25 cellular contexts compared by ENCODE assay signal in genomic region chr9:117903453-117903852, GRCh38.
"Had no signal": no experiment of that assay in that cellular context is flagged by ENCODE, and none has a peak within 500 bp of the region (broad histone marks: within the 10 kb centered on the region; RNA-seq: fewer than 3 reads in every experiment).

No MANE protein-coding gene starts in this region.

- H3K36me3 ChIP-seq: colonic mucosa, esophagus muscularis mucosa, esophagus squamous epithelium, gastrocnemius medialis, gastroesophageal sphincter, heart left ventricle, heart right ventricle had no signal

- H3K9me3 Mint-ChIP-seq: dendritic cell treated with granulocyte-macrophage colony-stimulating factor and Interleukin-4, amounts not matched to agents 40 ng/mL and 50 ng/mL, for 4 days; endodermal cell had no signal

- H3K27ac Mint-ChIP-seq: dendritic cell treated with granulocyte-macrophage colony-stimulating factor and Interleukin-4, amounts not matched to agents 40 ng/mL and 50 ng/mL, for 4 days; endodermal cell had no signal

- H3K27me3 Mint-ChIP-seq: dendritic cell treated with granulocyte-macrophage colony-stimulating factor and Interleukin-4, amounts not matched to agents 40 ng/mL and 50 ng/mL, for 4 days had no signal

- H3K4me3 Mint-ChIP-seq: dendritic cell treated with granulocyte-macrophage colony-stimulating factor and Interleukin-4, amounts not matched to agents 40 ng/mL and 50 ng/mL, for 4 days; endodermal cell had no signal

- DNase-seq: colonic mucosa; cortex of kidney; dermis blood vessel endothelial cell; dorsolateral prefrontal cortex; effector CD4-positive, alpha-beta T cell; effector CD8-positive, alpha-beta T cell; effector memory CD4-positive, alpha-beta T cell; endodermal cell; erythroblast; esophagus squamous epithelium; foreskin fibroblast; foreskin keratinocyte; foreskin melanocyte; gastrocnemius medialis; glutamatergic neuron; head of caudate nucleus; heart left ventricle; heart right ventricle had no signal

- H3K27me3 ChIP-seq: colonic mucosa, dorsolateral prefrontal cortex, esophagus muscularis mucosa, esophagus squamous epithelium, foreskin keratinocyte, gastrocnemius medialis, gastroesophageal sphincter, heart left ventricle, heart right ventricle, hepatocyte had no signal

- ATAC-seq: esophagus mucosa, foreskin keratinocyte, gastrocnemius medialis, gastroesophageal sphincter, heart left ventricle, heart right ventricle had no signal

- H3K4me1 ChIP-seq: colonic mucosa, esophagus muscularis mucosa, esophagus squamous epithelium, foreskin keratinocyte, gastrocnemius medialis, gastroesophageal sphincter, heart left ventricle, heart right ventricle had no signal

- H3K4me1 Mint-ChIP-seq: endodermal cell had no signal

- H3K9me3 ChIP-seq: colonic mucosa, esophagus muscularis mucosa, esophagus squamous epithelium, gastrocnemius medialis, heart left ventricle, heart right ventricle had no signal

- H3K27ac ChIP-seq: colonic mucosa, coronary artery, dorsolateral prefrontal cortex, epithelial cell of prostate, esophagus muscularis mucosa, esophagus squamous epithelium, foreskin keratinocyte, gastrocnemius medialis, gastroesophageal sphincter, heart left ventricle, heart right ventricle, hepatocyte had no signal

- H3K4me2 ChIP-seq: hepatocyte had no signal

- H3K4me3 ChIP-seq: colonic mucosa, coronary artery, dorsolateral prefrontal cortex, esophagus muscularis mucosa, esophagus squamous epithelium, gastrocnemius medialis, gastroesophageal sphincter, heart left ventricle, heart right ventricle, hepatocyte had no signal

- H2AFZ ChIP-seq: hepatocyte had no signal

- H3K79me2 ChIP-seq: hepatocyte had no signal
